ENCODE assay signal across 13 cellular contexts in the genomic region with DNA sequence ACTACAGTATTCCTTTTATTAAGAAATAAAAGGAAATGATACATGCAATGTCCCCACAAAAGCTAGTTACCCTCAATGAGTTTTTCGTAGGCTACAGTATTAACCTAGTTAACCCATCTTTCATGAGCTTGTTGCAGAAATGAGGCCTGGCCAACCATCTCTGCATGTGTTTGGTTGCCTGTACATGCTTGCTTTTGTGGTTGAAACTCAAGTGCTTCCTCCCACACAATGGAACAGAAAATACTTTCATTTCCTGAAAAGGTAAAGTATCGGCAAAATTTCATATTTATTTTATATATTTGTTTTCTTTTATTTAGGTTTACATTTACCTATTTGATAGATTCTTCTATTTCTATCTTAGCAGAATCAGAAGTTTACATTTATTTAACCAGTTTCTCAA.
DNase-seq lines count a peak whose midpoint lies in the region; ATAC-seq and TF ChIP-seq lines count a peak whose summit lies in the region.
"Had no signal": no experiment of that assay in that cellular context is flagged by ENCODE, and none has a peak within 500 bp of the region (broad histone marks: within the 10 kb centered on the region; RNA-seq: fewer than 3 reads in every experiment).

No MANE protein-coding gene starts in this region.

- intact Hi-C loops in colonic mucosa (cut with DNase I), result no loop called here

- DNase-seq in germinal center (ENCODE audit: low spot score), result peak; percentile 11
- no peak for DNase-seq in erythroblast (lab: John Stamatoyannopoulos, UW)
- no peak for DNase-seq in NCI-H748 (lab: John Stamatoyannopoulos, UW; ENCODE audit: unreplicated experiment)
- DNase-seq in colonic mucosa, result no peak
- DNase-seq: effector CD4-positive, alpha-beta T cell; NCI-H526; stimulated activated CD4-positive, alpha-beta T cell treated with anti-CD3 and anti-CD28 coated beads, Interleukin-2, amount 100 ng/mL, for 24 hours; trophoblast cell had no signal

- H3K4me3 Mint-ChIP-seq in activated T-helper 17 cell treated with anti-CD3 and anti-CD28 coated beads, Interleukin-2, amount 50 U/mL, for 72 hours, result no peak overlapping the region
- H3K4me3 Mint-ChIP-seq: neural crest cell had no signal

- H3K9ac ChIP-seq in colonic mucosa (ENCODE audit: low read depth in 2 of 2, low read length in 2 of 2), result no peak overlapping the region

- no peak overlapping the region for H3K27ac Mint-ChIP-seq in activated T-helper 17 cell treated with anti-CD3 and anti-CD28 coated beads, Interleukin-2, amount 50 U/mL, for 72 hours

- peaks cover 11% of the 10 kb centered on the region for H3K27me3 Mint-ChIP-seq in activated T-helper 17 cell treated with anti-CD3 and anti-CD28 coated beads, Interleukin-2, amount 50 U/mL, for 72 hours

- H3K9me3 ChIP-seq in colonic mucosa, result no peaks in the 10 kb centered on the region

- TF ChIP-seq POLR2A in erythroblast (IDR thresholded peaks at IDR 0.05; ENCODE audit: low read length), result no peak

- H3K27me3 ChIP-seq in colonic mucosa, result no peaks in the 10 kb centered on the region

- H3K4me3 ChIP-seq in colonic mucosa, result no peak overlapping the region

- no peaks in the 10 kb centered on the region for H3K4me1 ChIP-seq in colonic mucosa

- H3K36me3 ChIP-seq in colonic mucosa, result no peaks in the 10 kb centered on the region

- no peaks in the 10 kb centered on the region for H3K9me3 Mint-ChIP-seq in activated T-helper 17 cell treated with anti-CD3 and anti-CD28 coated beads, Interleukin-2, amount 50 U/mL, for 72 hours
- H3K9me3 Mint-ChIP-seq: neural crest cell had no signal

- H3K4me1 Mint-ChIP-seq in activated T-helper 17 cell treated with anti-CD3 and anti-CD28 coated beads, Interleukin-2, amount 50 U/mL, for 72 hours, result no peaks in the 10 kb centered on the region

- ATAC-seq in GM19023 (IDR thresholded peaks at IDR 0.05; ENCODE audit: unreplicated experiment), result peak; percentile 95
- ATAC-seq in GM21825 (IDR thresholded peaks at IDR 0.05; ENCODE audit: unreplicated experiment), result peak; percentile 99
- peak; percentile 99 for ATAC-seq in HG03432 (IDR thresholded peaks at IDR 0.05; ENCODE audit: unreplicated experiment)
- no peak for ATAC-seq in activated T-helper 17 cell treated with anti-CD3 and anti-CD28 coated beads, Interleukin-2, amount 50 U/mL, for 72 hours (replicated peaks)

- no peaks in the 10 kb centered on the region for H3K36me3 Mint-ChIP-seq in activated T-helper 17 cell treated with anti-CD3 and anti-CD28 coated beads, Interleukin-2, amount 50 U/mL, for 72 hours (ENCODE audit: low read depth)

- TF ChIP-seq CTCF in colonic mucosa (IDR thresholded peaks at IDR 0.05), result no peak

- H3K27ac ChIP-seq in colonic mucosa, result no peak overlapping the region
